ENCODE assay signal across 1 cellular context in the genomic region with DNA sequence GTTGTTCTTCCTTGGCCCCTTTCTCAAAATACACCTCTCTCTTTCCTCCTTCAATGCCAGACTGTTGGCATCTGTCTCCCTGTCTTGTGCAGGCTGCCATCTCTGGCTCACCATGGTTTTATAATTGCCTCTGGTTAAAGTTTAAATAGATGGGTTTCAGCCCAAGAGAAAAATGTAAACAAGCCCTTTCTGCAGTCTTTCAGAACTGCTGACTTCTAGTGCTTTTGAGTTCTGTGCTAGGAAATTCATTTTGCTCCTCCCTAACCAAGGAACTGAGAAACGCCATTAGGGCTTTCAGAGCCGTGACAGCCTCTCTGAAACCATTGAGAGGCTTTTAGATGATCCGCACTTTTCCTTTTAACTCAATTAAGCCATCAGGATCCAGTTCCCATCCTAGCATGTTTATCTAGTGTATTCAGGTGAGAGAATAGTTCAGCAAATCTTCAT.
TF ChIP-seq lines count a peak whose summit lies in the region.

No MANE protein-coding gene starts in this region.

TF ChIP-seq in SK-N-SH, 30 proteins besides CTCF, POLR2A, EP300 and RAD21 (continued from another document):
- TF ChIP-seq, protein P1, sequence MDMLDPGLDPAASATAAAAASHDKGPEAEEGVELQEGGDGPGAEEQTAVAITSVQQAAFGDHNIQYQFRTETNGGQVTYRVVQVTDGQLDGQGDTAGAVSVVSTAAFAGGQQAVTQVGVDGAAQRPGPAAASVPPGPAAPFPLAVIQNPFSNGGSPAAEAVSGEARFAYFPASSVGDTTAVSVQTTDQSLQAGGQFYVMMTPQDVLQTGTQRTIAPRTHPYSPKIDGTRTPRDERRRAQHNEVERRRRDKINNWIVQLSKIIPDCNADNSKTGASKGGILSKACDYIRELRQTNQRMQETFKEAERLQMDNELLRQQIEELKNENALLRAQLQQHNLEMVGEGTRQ (IDR thresholded peaks at IDR 0.05; ENCODE audit: borderline replicate concordance, low read depth, low read length): no peak
- TF ChIP-seq, protein P2, sequence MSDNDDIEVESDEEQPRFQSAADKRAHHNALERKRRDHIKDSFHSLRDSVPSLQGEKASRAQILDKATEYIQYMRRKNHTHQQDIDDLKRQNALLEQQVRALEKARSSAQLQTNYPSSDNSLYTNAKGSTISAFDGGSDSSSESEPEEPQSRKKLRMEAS (IDR thresholded peaks at IDR 0.05; ENCODE audit: low read depth): no peak
